9 cellular contexts compared by ENCODE assay signal in genomic region chr6:27582928-27583725, GRCh38.
DNase-seq lines count a peak whose midpoint lies in the region; ATAC-seq, FAIRE-seq and TF ChIP-seq lines count a peak whose summit lies in the region.
"Had no signal": no experiment of that assay in that cellular context is flagged by ENCODE, and none has a peak within 500 bp of the region (broad histone marks: within the 10 kb centered on the region; RNA-seq: fewer than 3 reads in every experiment).

No MANE protein-coding gene starts in this region.

- H3K9ac ChIP-seq in SK-N-SH = no peak overlapping the region
- H3K9ac ChIP-seq in endothelial cell of umbilical vein (replicated peaks; ENCODE audit: extremely low read depth, insufficient read depth, low read length) = no peak overlapping the region

- TF ChIP-seq RAD21 in SK-N-SH (IDR thresholded peaks at IDR 0.05; ENCODE audit: low read length) = no peak

- H3K4me2 ChIP-seq in SK-N-SH = peak overlapping the region; percentile 33; the same call in 1 of the 2 replicates
- no peak overlapping the region for H3K4me2 ChIP-seq in endothelial cell of umbilical vein (ENCODE audit: insufficient read depth, low read length)

- WGBS in SK-N-SH (ENCODE audit: low lambda C conversion rate) = 26% methylated on average over 32 of the region's 32 CpGs

- intact Hi-C loops in endothelial cell of umbilical vein (cut with micrococcal nuclease) = loop anchor here (2.0 kb wide), 1 partner anchor 36 kb away; no protein-coding TSS in a partner anchor
- intact Hi-C loops in left cardiac atrium (cut with DNase I) = no loop called here

- H3F3A ChIP-seq in SK-N-SH (replicated peaks; ENCODE audit: insufficient read depth) = no peaks in the 10 kb centered on the region

- H3K9me3 ChIP-seq in BE2C (no peaks in the 10 kb centered on the region), SK-N-SH (no peaks in the 10 kb centered on the region), endothelial cell of umbilical vein (replicated peaks; ENCODE audit: control insufficient read depth, insufficient read depth, low read length) (no peaks in the 10 kb centered on the region)
- H3K9me3 ChIP-seq: upper lobe of left lung had no signal

- TF ChIP-seq CTCF in BE2C (IDR thresholded peaks at IDR 0.05; ENCODE audit: low read depth, low read length) (no peak), SK-N-SH (IDR thresholded peaks at IDR 0.05) (no peak), endothelial cell of umbilical vein (IDR thresholded peaks at IDR 0.05; ENCODE audit: extremely low read depth in 1 of 2, insufficient read depth in 1 of 2, low read depth in 1 of 2, low read length in 2 of 2) (no peak)

- H3K4me1 ChIP-seq in BE2C = no peaks in the 10 kb centered on the region
- H3K4me1 ChIP-seq in SK-N-SH (ENCODE audit: control insufficient read depth in 1 of 2, insufficient read depth in 2 of 2, low read depth in 1 of 2, low read length in 1 of 2) = peaks cover 0 to 4% of the 10 kb centered on the region in 2 experiments; a peak in 1 of 4 replicates
- no peaks in the 10 kb centered on the region for H3K4me1 ChIP-seq in endothelial cell of umbilical vein (ENCODE audit: control insufficient read depth, extremely low read depth, insufficient read depth, low read length)
- H3K4me1 ChIP-seq: upper lobe of left lung had no signal

- CTCF ChIA-PET in HEK293T (lab: Yijun Ruan, JAX) = no interaction called here
- CTCF ChIA-PET in SK-N-SH (lab: Yijun Ruan, JAX) = interaction anchor here (0.7 to 1.1 kb wide), 3 partner anchors 9 to 64 kb away, joined by 3 to 4 read pairs (median 4); no protein-coding TSS in a partner anchor
- CTCF ChIA-PET in endothelial cell of umbilical vein (lab: Charles Lee) = no interaction called here

- no peak overlapping the region for H2AFZ ChIP-seq in SK-N-SH (ENCODE audit: low read depth)
- no peak overlapping the region for H2AFZ ChIP-seq in endothelial cell of umbilical vein (ENCODE audit: low read depth, low read length)

- H3K27ac ChIP-seq in SK-N-SH (ENCODE audit: low read depth in 2 of 2, low read length in 1 of 2) (no peak overlapping the region), endothelial cell of umbilical vein (ENCODE audit: insufficient read depth, low read depth, low read length) (no peak overlapping the region)
- H3K27ac ChIP-seq: upper lobe of left lung had no signal

- no peak for TF ChIP-seq POLR2A in endothelial cell of umbilical vein (IDR thresholded peaks at IDR 0.05; ENCODE audit: low read depth, low read length)

- H4K20me1 ChIP-seq in SK-N-SH (ENCODE audit: insufficient read depth) (no peaks in the 10 kb centered on the region), endothelial cell of umbilical vein (replicated peaks; ENCODE audit: control insufficient read depth, extremely low read depth, insufficient read depth, low read length) (no peaks in the 10 kb centered on the region)

- POLR2A ChIA-PET in HEK293T (lab: Yijun Ruan, JAX) = interaction anchor here (1.9 kb wide), 1 partner anchor 30 kb away, joined by 8 read pairs; no protein-coding TSS in a partner anchor
- POLR2A ChIA-PET in SK-N-SH (lab: Yijun Ruan, JAX) = no interaction called here
- POLR2A ChIA-PET in endothelial cell of umbilical vein (lab: Charles Lee) = no interaction called here

- no peak for TF ChIP-seq EP300 in SK-N-SH (IDR thresholded peaks at IDR 0.05; ENCODE audit: borderline replicate concordance in 1 of 2, low read depth in 1 of 2, low read length in 1 of 2)

- H3K27me3 ChIP-seq in BE2C = peaks cover 10% of the 10 kb centered on the region
- no peaks in the 10 kb centered on the region; the same call in 1 of the 2 replicates for H3K27me3 ChIP-seq in SK-N-SH (ENCODE audit: insufficient read depth)
- H3K27me3 ChIP-seq in endothelial cell of umbilical vein (ENCODE audit: control insufficient read depth in 2 of 2, insufficient read depth in 2 of 2, low read length in 2 of 2) = peaks cover 6 to 16% of the 10 kb centered on the region in 2 experiments

- H3K4me3 ChIP-seq in BE2C (ENCODE audit: low read depth, low read length) (peak overlapping the region; percentile 42), SK-N-SH (ENCODE audit: low read depth in 2 of 2, low read length in 1 of 2) (no peak overlapping the region; a peak in 1 of 4 replicates), endothelial cell of umbilical vein (replicated peaks in 1 of 3; ENCODE audit: insufficient read depth in 1 of 3, low read depth in 1 of 3, low read length in 3 of 3) (no peak overlapping the region)
- H3K4me3 ChIP-seq: upper lobe of left lung had no signal

- H3K9me1 ChIP-seq in endothelial cell of umbilical vein (replicated peaks; ENCODE audit: control insufficient read depth, extremely low read depth, insufficient read depth, low read length) = no peaks in the 10 kb centered on the region

- dilution Hi-C loops in endothelial cell of umbilical vein (cut with MboI; ENCODE audit: extremely low pct_ligation_motif_present, low sequenced_read_pairs) = no loop called here

- FAIRE-seq in endothelial cell of umbilical vein (lab: Jason Lieb, UNC) = peak; percentile 78

- H3K36me3 ChIP-seq in BE2C (no peaks in the 10 kb centered on the region), SK-N-SH (replicated peaks in 1 of 2; ENCODE audit: control insufficient read depth in 1 of 2, insufficient read depth in 2 of 2, low read length in 1 of 2) (no peaks in the 10 kb centered on the region), endothelial cell of umbilical vein (ENCODE audit: control insufficient read depth in 2 of 2, extremely low read depth in 1 of 2, insufficient read depth in 2 of 2, low read length in 2 of 2) (no peaks in the 10 kb centered on the region)
- H3K36me3 ChIP-seq: upper lobe of left lung had no signal

- no peaks in the 10 kb centered on the region for H3K9me2 ChIP-seq in SK-N-SH

- BruUV-seq in endothelial cell of umbilical vein (replicated peaks; lab: Mats Ljungman, UMichigan) = no TSS peak

- peak; percentile 77 for DNase-seq in BE2C
- DNase-seq in HEK293T (ENCODE audit: extremely low spot score) = peak; percentile 52
- DNase-seq in SK-N-SH = peak; percentile 55
- peak; percentile 60 for DNase-seq in endothelial cell of umbilical vein (ENCODE audit: low read depth, low spot score)
- DNase-seq in stimulated activated CD4-positive, alpha-beta T cell treated with anti-CD3 and anti-CD28 coated beads, Interleukin-1b, Interleukin-23, amount 100 ng/mL, for 48 hours = peak; percentile 71
- no peak for DNase-seq in T-helper 9 cell
- DNase-seq in left cardiac atrium = no peak

- no peak for ATAC-seq in GM18511 (IDR thresholded peaks at IDR 0.05; ENCODE audit: unreplicated experiment)
- no peak for ATAC-seq in left cardiac atrium

- H3K79me2 ChIP-seq in SK-N-SH (ENCODE audit: insufficient read depth) (no peaks in the 10 kb centered on the region), endothelial cell of umbilical vein (ENCODE audit: control insufficient read depth, insufficient read depth, low read length) (no peaks in the 10 kb centered on the region)

TF ChIP-seq in HEK293T, 16 proteins besides CTCF, POLR2A, EP300 and RAD21:
- TF ChIP-seq PKNOX1 (IDR thresholded peaks at IDR 0.05) = peak; percentile 29; the same call in 1 of the 2 replicates
- peak; percentile 81 for TF ChIP-seq ZNF384 (IDR thresholded peaks at IDR 0.05)
- no peak for TF ChIP-seq BHLHE40 (IDR thresholded peaks at IDR 0.05; ENCODE audit: borderline replicate concordance)
- no peak for TF ChIP-seq SUZ12 (IDR thresholded peaks at IDR 0.05)

TF ChIP-seq in SK-N-SH, 30 proteins besides CTCF, POLR2A, EP300 and RAD21:
- TF ChIP-seq GATA2 (CRISPR knock-in tag; IDR thresholded peaks at IDR 0.05) (no peak), FOSL2 (IDR thresholded peaks at IDR 0.05; ENCODE audit: borderline replicate concordance, low read depth) (peak; percentile 49; the same call in 1 of the 2 replicates), TEAD4 (IDR thresholded peaks at IDR 0.05; ENCODE audit: borderline replicate concordance, insufficient read depth) (peak; percentile 38; the same call in 1 of the 2 replicates)

TF ChIP-seq in endothelial cell of umbilical vein, 7 proteins besides CTCF, POLR2A, EP300 and RAD21:
- TF ChIP-seq JUN (IDR thresholded peaks at IDR 0.05; ENCODE audit: borderline replicate concordance, insufficient read depth, insufficient read length, low read depth) = no peak
- no peak for TF ChIP-seq FOS (IDR thresholded peaks at IDR 0.05; ENCODE audit: borderline replicate concordance, insufficient read depth, low read length)

Comparison
In these comparisons a context has a peak if more than half of its experiments do, and no peak if none do; other contexts are left out.
1. DNase-seq: peak in BE2C (single experiment), HEK293T (single experiment), SK-N-SH (single experiment), endothelial cell of umbilical vein (single experiment) and stimulated activated CD4-positive, alpha-beta T cell treated with anti-CD3 and anti-CD28 coated beads, Interleukin-1b, Interleukin-23, amount 100 ng/mL, for 48 hours (single experiment); none in T-helper 9 cell (single experiment) and left cardiac atrium (single experiment).